Comparison of ENCODE assay signal across 8 cellular contexts in the genomic region with DNA sequence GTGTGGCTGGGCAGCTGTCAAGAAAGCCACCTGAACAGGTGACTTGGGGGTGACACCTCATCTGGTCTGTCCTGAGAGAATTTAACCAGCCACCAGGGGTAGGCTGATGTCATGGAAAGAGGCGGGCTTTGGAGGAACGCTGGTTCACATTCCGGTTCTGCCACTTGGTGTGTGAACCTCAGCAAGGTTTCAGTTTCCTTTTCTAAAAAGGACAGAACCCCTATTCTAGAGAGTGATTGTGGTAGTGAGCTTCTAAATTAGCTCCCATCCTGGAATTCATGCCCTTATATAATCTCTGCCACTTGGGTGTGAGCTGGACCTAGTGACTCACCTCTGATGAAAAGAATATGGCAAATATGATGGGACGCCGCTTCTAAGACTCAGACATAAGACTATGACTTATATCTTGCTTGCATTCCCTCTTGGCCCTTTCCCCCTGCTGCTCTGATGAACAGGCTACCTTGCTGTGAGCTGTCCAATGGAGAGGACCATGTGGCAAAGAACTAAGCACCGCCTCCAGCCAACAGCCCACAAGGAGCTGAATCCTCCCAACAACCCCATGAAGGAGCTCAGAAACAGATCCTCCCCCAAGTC.
A peak's percentile ranks its signal among the peaks of the same experiment; 100 is the strongest.
DNase-seq lines count a peak whose midpoint lies in the region; TF ChIP-seq lines count a peak whose summit lies in the region.

No MANE protein-coding gene starts in this region.

- no peaks in the 10 kb centered on the region for H3K4me1 Mint-ChIP-seq in chondrocyte (ENCODE audit: low read depth)

- DNase-seq in GM13977 (ENCODE audit: low spot score) (peak; percentile 77), H4 (ENCODE audit: low spot score) (peak; percentile 43), OCI-M1 (lab: John Stamatoyannopoulos, UW) (peak; percentile 59), nucleus accumbens (lab: John Stamatoyannopoulos, UW) (no peak), NCI-H1092 (lab: John Stamatoyannopoulos, UW) (no peak), chondrocyte (ENCODE audit: low spot score) (no peak)
- DNase-seq in activated naive CD8-positive, alpha-beta T cell treated with anti-CD3 and anti-CD28 coated beads, Interleukin-2, amount 50 U/mL, for 16 hours (ENCODE audit: low read depth, low spot score), result peak; percentile 52
- DNase-seq in stimulated activated CD8-positive, alpha-beta memory T cell treated with anti-CD3 and anti-CD28 coated beads, Interleukin-12 subunit alpha, Interleukin-12 subunit beta, amount 100 ng/mL, for 4 hours (ENCODE audit: low read depth), result peak; percentile 32

- no peak overlapping the region for H3K4me3 Mint-ChIP-seq in chondrocyte (ENCODE audit: unreplicated experiment)

- no peak overlapping the region for H3K27ac Mint-ChIP-seq in chondrocyte (ENCODE audit: unreplicated experiment)

- H3K36me3 Mint-ChIP-seq in chondrocyte (ENCODE audit: low read depth), result no peaks in the 10 kb centered on the region

- H3K27me3 Mint-ChIP-seq in chondrocyte (ENCODE audit: low read depth), result peaks cover 10% of the 10 kb centered on the region

- TF ChIP-seq CTCF in GM13977 (IDR thresholded peaks at IDR 0.05; ENCODE audit: extremely low read depth, insufficient read depth, missing control alignments) (no peak), chondrocyte (IDR thresholded peaks at IDR 0.05) (no peak)

- in situ Hi-C loops in GM13977 (cut with MboI; ENCODE audit: low pct_unique_long_range_greater_than_20kb, low sequenced_read_pairs, unreplicated experiment), result no loop called here

- no peaks in the 10 kb centered on the region for H3K9me3 Mint-ChIP-seq in chondrocyte (ENCODE audit: low read depth)

Comparison
In these comparisons a context has a peak if more than half of its experiments do, and no peak if none do; other contexts are left out.
1. DNase-seq: peak in GM13977 (single experiment), H4 (single experiment), OCI-M1 (single experiment), activated naive CD8-positive, alpha-beta T cell treated with anti-CD3 and anti-CD28 coated beads, Interleukin-2, amount 50 U/mL, for 16 hours (single experiment) and stimulated activated CD8-positive, alpha-beta memory T cell treated with anti-CD3 and anti-CD28 coated beads, Interleukin-12 subunit alpha, Interleukin-12 subunit beta, amount 100 ng/mL, for 4 hours (single experiment); none in nucleus accumbens (0 of 56), NCI-H1092 (single experiment) and chondrocyte (single experiment).